Comparison of ENCODE assay signal across 1 cellular context in the genomic region with DNA sequence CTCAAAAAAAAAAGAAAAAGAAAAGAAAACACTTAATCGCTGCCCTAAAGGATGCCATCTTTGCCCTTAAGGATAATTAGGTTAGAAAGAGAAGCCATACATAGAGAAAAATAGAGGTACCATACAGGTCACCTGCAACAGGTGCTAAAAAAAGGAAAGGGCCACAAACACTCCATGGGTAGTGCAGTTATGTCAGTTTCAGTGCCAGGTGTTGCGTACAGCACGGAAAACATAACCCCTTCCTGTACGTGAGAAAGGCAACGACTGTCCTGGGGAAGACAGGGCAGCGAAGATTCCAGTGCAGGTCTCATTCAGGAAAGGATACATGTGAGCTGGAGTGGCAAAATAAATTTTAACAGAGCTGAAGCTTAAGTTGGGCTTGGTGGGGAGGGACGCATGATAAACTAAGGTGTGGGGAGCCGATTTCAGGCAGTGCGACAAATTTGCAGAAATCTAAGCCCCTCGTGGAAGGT.
TF ChIP-seq lines count a peak whose summit lies in the region.

No MANE protein-coding gene starts in this region.

TF ChIP-seq in GM23338, 12 proteins besides CTCF, POLR2A, EP300 and RAD21 (continued from another document):
- no peak for TF ChIP-seq ZNF462 (CRISPR knock-in tag; IDR thresholded peaks at IDR 0.05)
- TF ChIP-seq ZNF114 (CRISPR knock-in tag; IDR thresholded peaks at IDR 0.05), result no peak
- TF ChIP-seq REST (IDR thresholded peaks at IDR 0.05; ENCODE audit: unreplicated experiment), result no peak
- TF ChIP-seq CREB1 (CRISPR knock-in tag; IDR thresholded peaks at IDR 0.05; ENCODE audit: low read depth), result no peak
- no peak for TF ChIP-seq STAT1 (IDR thresholded peaks at IDR 0.05; ENCODE audit: unreplicated experiment)
- TF ChIP-seq POLR2AphosphoS5 (IDR thresholded peaks at IDR 0.05; ENCODE audit: low read depth), result no peak
